ENCODE assay signal across 1 cellular context in the genomic region with DNA sequence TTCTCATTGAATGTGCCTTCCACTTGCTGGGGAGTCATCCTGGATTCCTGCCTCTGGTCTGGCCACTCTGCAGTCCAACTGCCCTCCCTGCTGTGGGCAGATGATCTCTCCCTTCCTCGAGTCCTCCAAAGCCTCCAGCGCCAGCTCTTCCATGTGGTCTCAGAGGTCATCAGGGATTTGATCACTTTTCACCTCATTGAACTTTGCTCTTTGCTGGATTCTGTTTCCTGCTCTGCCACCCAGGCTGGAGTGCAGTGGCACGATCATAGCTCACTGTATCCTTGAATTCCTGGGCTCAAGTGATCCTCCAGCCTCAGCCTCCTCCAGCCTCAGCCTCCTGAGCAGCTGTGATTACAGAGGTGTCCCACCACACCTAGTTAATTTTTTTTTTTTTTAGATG.
TF ChIP-seq lines count a peak whose summit lies in the region.

No MANE protein-coding gene starts in this region.

TF ChIP-seq in GM23338, 12 proteins besides CTCF, POLR2A, EP300 and RAD21 (continued from another document):
- TF ChIP-seq ZNF114 (CRISPR knock-in tag; IDR thresholded peaks at IDR 0.05): no peak
TF ChIP-seq in GM23338: peak in this region for 0.
